Comparison of ENCODE assay signal across 26 cellular contexts in genomic region chr6:83637953-83638352, GRCh38.
"Had no signal": no experiment of that assay in that cellular context is flagged by ENCODE, and none has a peak within 500 bp of the region (broad histone marks: within the 10 kb centered on the region; RNA-seq: fewer than 3 reads in every experiment).

No MANE protein-coding gene starts in this region.

- H3K36me3 ChIP-seq: heart right ventricle, left ventricle myocardium inferior, neural progenitor cell, neutrophil, right atrium auricular region, right lobe of liver, stomach, thyroid gland, uterus had no signal

- H3K9me3 ChIP-seq: heart right ventricle, left ventricle myocardium inferior, neutrophil, right atrium auricular region, right lobe of liver, testis, thyroid gland, uterus had no signal

- H3K4me1 ChIP-seq: heart right ventricle, left ventricle myocardium inferior, neural progenitor cell, parathyroid adenoma, right atrium auricular region, right lobe of liver, stomach, testis, thyroid gland, uterus had no signal

- H3K4me3 Mint-ChIP-seq: naive B cell; natural killer cell; nephron progenitor cell; neural progenitor cell; stimulated activated memory B cell treated with anti-CD40 and anti-IgM and Interleukin-4, amounts not matched to agents 10 μg/mL and 1 μg/mL and 100 μg/mL, for 72 hours; type B pancreatic cell had no signal

- H3K27ac Mint-ChIP-seq: naive B cell; natural killer cell; nephron progenitor cell; neural progenitor cell; progenitor cell of endocrine pancreas; stimulated activated memory B cell treated with anti-CD40 and anti-IgM and Interleukin-4, amounts not matched to agents 10 μg/mL and 1 μg/mL and 100 μg/mL, for 72 hours; type B pancreatic cell had no signal

- ATAC-seq: heart right ventricle; natural killer cell; right lobe of liver; stimulated activated memory B cell treated with anti-CD40 and anti-IgM and Interleukin-4, amounts not matched to agents 10 μg/mL and 1 μg/mL and 100 μg/mL, for 72 hours had no signal

- H3K27me3 ChIP-seq: hepatocyte, neural progenitor cell, neutrophil, right atrium auricular region, right lobe of liver, stomach, testis, thyroid gland, uterus had no signal

- H3K27ac ChIP-seq: heart right ventricle, hepatocyte, left ventricle myocardium inferior, neural progenitor cell, neutrophil, parathyroid adenoma, right atrium auricular region, right lobe of liver, stomach, testis, thyroid gland, uterus had no signal

- H3K36me3 Mint-ChIP-seq: naive B cell; natural killer cell; neural progenitor cell; stimulated activated memory B cell treated with anti-CD40 and anti-IgM and Interleukin-4, amounts not matched to agents 10 μg/mL and 1 μg/mL and 100 μg/mL, for 72 hours; type B pancreatic cell had no signal

- H3K4me3 ChIP-seq: heart right ventricle, hepatocyte, left ventricle myocardium inferior, lung, neural progenitor cell, right atrium auricular region, right lobe of liver, smooth muscle cell, stomach, testis, thyroid gland, uterus had no signal

- H3K9ac ChIP-seq: neural progenitor cell, parathyroid adenoma had no signal

- DNase-seq: heart right ventricle; left ventricle myocardium inferior; naive B cell; natural killer cell; nephron progenitor cell; occipital lobe; right lobe of liver; stimulated activated CD4-positive, alpha-beta T cell treated with anti-CD3 and anti-CD28 coated beads, Interleukin-1b, Interleukin-23, amount 100 ng/mL, for 48 hours; stimulated activated CD4-positive, alpha-beta T cell treated with anti-CD3 and anti-CD28 coated beads, Interleukin-2, amount 100 ng/mL, for 48 hours; stimulated activated CD4-positive, alpha-beta T cell treated with anti-CD3 and anti-CD28 coated beads, Interleukin-4, amount 100 ng/mL, for 4 hours; stimulated activated CD8-positive, alpha-beta memory T cell treated with anti-CD3 and anti-CD28 coated beads, Interleukin-4, amount 100 ng/mL, for 48 hours; stimulated activated naive CD4-positive, alpha-beta T cell treated with Interleukin-2 at 50 U/mL for 16 hours; stomach; testis; thyroid gland; uterus had no signal

- H2AFZ ChIP-seq: hepatocyte, neural progenitor cell, parathyroid adenoma had no signal

- H3K4me2 ChIP-seq: hepatocyte, neural progenitor cell, smooth muscle cell had no signal

- H3K79me2 ChIP-seq: hepatocyte, parathyroid adenoma had no signal

- H3K9me3 Mint-ChIP-seq: nephron progenitor cell; neural progenitor cell; stimulated activated memory B cell treated with anti-CD40 and anti-IgM and Interleukin-4, amounts not matched to agents 10 μg/mL and 1 μg/mL and 100 μg/mL, for 72 hours; type B pancreatic cell had no signal

- H3K4me1 Mint-ChIP-seq: naive B cell; natural killer cell; nephron progenitor cell; neural progenitor cell; stimulated activated memory B cell treated with anti-CD40 and anti-IgM and Interleukin-4, amounts not matched to agents 10 μg/mL and 1 μg/mL and 100 μg/mL, for 72 hours had no signal

- H3K27me3 Mint-ChIP-seq: naive B cell, progenitor cell of endocrine pancreas, type B pancreatic cell had no signal
